Comparison of ENCODE assay signal across 20 cellular contexts in the genomic region with DNA sequence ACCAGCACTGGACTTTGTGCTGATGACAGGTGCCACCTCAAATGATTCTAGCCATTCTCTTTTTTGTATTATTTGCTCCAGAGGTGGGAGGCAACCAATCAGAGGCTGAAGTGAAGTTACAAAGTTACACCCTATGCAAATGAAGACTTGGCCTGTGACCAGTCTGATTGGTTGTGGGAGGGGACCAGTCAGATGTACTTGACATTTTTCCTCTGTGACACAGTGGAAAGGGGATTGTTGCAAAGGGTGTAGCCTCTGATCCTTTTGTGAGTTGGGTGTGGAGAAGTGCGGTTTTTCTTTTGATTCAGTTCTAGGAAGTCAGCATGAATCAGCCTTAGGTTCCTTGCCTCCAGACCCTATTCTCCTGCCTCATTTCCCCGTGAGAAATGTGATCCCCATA.
"Had no signal": no experiment of that assay in that cellular context is flagged by ENCODE, and none has a peak within 500 bp of the region (broad histone marks: within the 10 kb centered on the region; RNA-seq: fewer than 3 reads in every experiment).

No MANE protein-coding gene starts in this region.

- ATAC-seq: left colon; naive thymus-derived CD8-positive, alpha-beta T cell; stimulated activated naive B cell treated with anti-CD40 and anti-IgM and Interleukin-4, amounts not matched to agents 10 μg/mL and 1 μg/mL and 100 μg/mL, for 72 hours; upper lobe of right lung had no signal

- DNase-seq: activated CD4-positive, alpha-beta T cell treated with anti-CD3 and anti-CD28 coated beads for 4 hours; activated CD4-positive, alpha-beta T cell treated with anti-CD3 and anti-CD28 coated beads, Interleukin-2, amount 50 U/mL, for 4 hours; activated CD8-positive, alpha-beta memory T cell treated with anti-CD3 and anti-CD28 coated beads for 24 hours; activated effector memory CD4-positive, alpha-beta T cell treated with anti-CD3 and anti-CD28 coated beads, Interleukin-2, amount 50 U/mL, for 16 hours; activated naive CD4-positive, alpha-beta T cell treated with anti-CD3 and anti-CD28 coated beads for 36 hours; activated naive CD8-positive, alpha-beta T cell treated with anti-CD3 and anti-CD28 coated beads, Interleukin-2, amount 10 ng/mL, durations not matched to agents 7 days and 5 days; brain microvascular endothelial cell; central memory CD4-positive, alpha-beta T cell; head of caudate nucleus; hippocampal formation; kidney; left colon; naive thymus-derived CD8-positive, alpha-beta T cell; occipital lobe; stimulated activated CD4-positive, alpha-beta T cell treated with anti-CD3 and anti-CD28 coated beads, Interleukin-2, amount 100 ng/mL, for 24 hours; stimulated activated naive B cell treated with anti-CD40 and anti-IgM and Interleukin-4, amounts not matched to agents 10 μg/mL and 1 μg/mL and 100 μg/mL, for 72 hours; stomach; T-helper 1 cell; tibial artery; upper lobe of right lung had no signal
